Comparison of ENCODE assay signal across 22 cellular contexts in the genomic region with DNA sequence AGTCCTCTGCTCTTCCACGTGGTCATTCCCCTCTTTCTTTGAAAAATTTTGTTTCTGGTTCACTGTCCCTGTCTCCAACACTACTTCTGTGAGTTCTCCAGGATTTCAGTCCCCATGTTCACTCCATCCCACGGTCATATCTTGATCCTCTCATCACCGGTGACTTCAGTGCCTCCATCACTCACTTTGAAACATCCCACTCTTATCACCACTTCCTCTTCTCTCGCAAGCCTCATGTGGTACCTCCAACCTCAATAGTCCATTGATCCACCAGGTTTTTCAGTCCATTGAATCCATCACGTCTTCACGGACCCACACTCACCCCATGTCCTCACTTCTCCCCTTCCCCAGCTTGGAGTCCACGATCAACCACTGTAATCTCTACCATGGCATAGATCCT.
"Had no signal": no experiment of that assay in that cellular context is flagged by ENCODE, and none has a peak within 500 bp of the region (broad histone marks: within the 10 kb centered on the region; RNA-seq: fewer than 3 reads in every experiment).

No MANE protein-coding gene starts in this region.

- H3K36me3 Mint-ChIP-seq: immature natural killer cell, memory B cell, mesothelial cell of epicardium, natural killer cell had no signal

- H3K9me3 ChIP-seq: esophagus squamous epithelium, gastroesophageal sphincter, left ventricle myocardium inferior, lower lobe of right lung, spleen, testis, tibial nerve, upper lobe of right lung, vagina had no signal

- H3K27ac Mint-ChIP-seq: immature natural killer cell; memory B cell; mesothelial cell of epicardium; natural killer cell; stimulated activated naive CD8-positive, alpha-beta T cell treated with anti-CD3 and anti-CD28 coated beads, Interleukin-15, Interleukin-2, amounts not matched to agents 100 ng/mL and 50 ng/mL, for 24 hours had no signal

- H3K4me1 ChIP-seq: esophagus squamous epithelium, gastroesophageal sphincter, left ventricle myocardium inferior, vagina had no signal

- H3K36me3 ChIP-seq: esophagus squamous epithelium, gastroesophageal sphincter, left ventricle myocardium inferior, lower lobe of right lung, spleen, tibial nerve, upper lobe of right lung, vagina had no signal

- H3K27me3 Mint-ChIP-seq: stimulated activated naive CD8-positive, alpha-beta T cell treated with anti-CD3 and anti-CD28 coated beads, Interleukin-15, Interleukin-2, amounts not matched to agents 100 ng/mL and 50 ng/mL, for 24 hours had no signal

- H3K4me1 Mint-ChIP-seq: immature natural killer cell, natural killer cell had no signal

- DNase-seq: dermis blood vessel endothelial cell; esophagus squamous epithelium; foreskin fibroblast; glutamatergic neuron; immature natural killer cell; left ventricle myocardium inferior; lower lobe of right lung; natural killer cell; posterior cingulate gyrus; spleen; stimulated activated CD4-positive, alpha-beta T cell treated with anti-CD3 and anti-CD28 coated beads, Interleukin-2, amount 100 ng/mL, for 24 hours; stimulated activated CD4-positive, alpha-beta T cell treated with anti-CD3 and anti-CD28 coated beads, Interleukin-4, amount 100 ng/mL, for 4 hours; testis; upper lobe of right lung had no signal

- H3K9me3 Mint-ChIP-seq: immature natural killer cell; memory B cell; mesothelial cell of epicardium; natural killer cell; neural crest cell; stimulated activated naive CD8-positive, alpha-beta T cell treated with anti-CD3 and anti-CD28 coated beads, Interleukin-15, Interleukin-2, amounts not matched to agents 100 ng/mL and 50 ng/mL, for 24 hours had no signal

- H3K4me3 Mint-ChIP-seq: immature natural killer cell; memory B cell; mesothelial cell of epicardium; natural killer cell; neural crest cell; stimulated activated naive CD8-positive, alpha-beta T cell treated with anti-CD3 and anti-CD28 coated beads, Interleukin-15, Interleukin-2, amounts not matched to agents 100 ng/mL and 50 ng/mL, for 24 hours had no signal

- ATAC-seq: gastroesophageal sphincter, lower lobe of right lung, natural killer cell, sciatic nerve, upper lobe of right lung had no signal

- H3K4me3 ChIP-seq: esophagus squamous epithelium, gastroesophageal sphincter, left ventricle myocardium inferior, lower lobe of right lung, spleen, testis, tibial nerve, upper lobe of right lung, vagina had no signal

- H3K27me3 ChIP-seq: esophagus squamous epithelium, gastroesophageal sphincter, spleen, testis, tibial nerve, upper lobe of right lung, vagina had no signal

- H3K27ac ChIP-seq: esophagus squamous epithelium, gastroesophageal sphincter, left ventricle myocardium inferior, lower lobe of right lung, spleen, testis, tibial nerve, upper lobe of right lung, vagina had no signal
